In genomic region chr14:56116128-56116900, GRCh38 we compare ENCODE assay signal across 13 cellular contexts. TPM values are rescaled to one million over a fixed set of nuclear protein-coding genes. Genes with fewer than 3 reads are reported as not detected.
DNase-seq lines count a peak whose midpoint lies in the region; ATAC-seq and FAIRE-seq lines count a peak whose summit lies in the region.
"Had no signal": no experiment of that assay in that cellular context is flagged by ENCODE, and none has a peak within 500 bp of the region (broad histone marks: within the 10 kb centered on the region; RNA-seq: fewer than 3 reads in every experiment).

No MANE protein-coding gene starts in this region.

- H3K9me3 Mint-ChIP-seq in stimulated activated naive CD8-positive, alpha-beta T cell treated with anti-CD3 and anti-CD28 coated beads, Interleukin-15, amount 100 ng/mL, for 72 hours = no peaks in the 10 kb centered on the region
- H3K9me3 Mint-ChIP-seq in activated CD4-positive, alpha-beta memory T cell treated with anti-CD3 and anti-CD28 coated beads, Interleukin-2, amount 10 ng/mL, durations not matched to agents 7 days and 5 days = no peaks in the 10 kb centered on the region
- peaks cover 0 to 11% (median 6%) of the 10 kb centered on the region in 7 donors for H3K9me3 Mint-ChIP-seq in naive B cell

- peak overlapping the region; percentile 0 to 5 for H3K27ac Mint-ChIP-seq in stimulated activated naive CD8-positive, alpha-beta T cell treated with anti-CD3 and anti-CD28 coated beads, Interleukin-15, amount 100 ng/mL, for 72 hours
- no peak overlapping the region for H3K27ac Mint-ChIP-seq in activated CD4-positive, alpha-beta memory T cell treated with anti-CD3 and anti-CD28 coated beads, Interleukin-2, amount 10 ng/mL, durations not matched to agents 7 days and 5 days
- H3K27ac Mint-ChIP-seq in naive B cell = peak overlapping the region; percentile 1 to 98 (median 84)

- CTCF ChIA-PET in activated CD4-positive, alpha-beta memory T cell treated with anti-CD3 and anti-CD28 coated beads, Interleukin-2, amount 10 ng/mL, durations not matched to agents 7 days and 5 days (lab: Charles Lee) = no interaction called here

- POLR2A ChIA-PET in activated CD4-positive, alpha-beta memory T cell treated with anti-CD3 and anti-CD28 coated beads, Interleukin-2, amount 10 ng/mL, durations not matched to agents 7 days and 5 days (lab: Charles Lee) = no interaction called here

- intact Hi-C loops in Right ventricle myocardium inferior (cut with DNase I) = loop anchor here (5.0 to 10.0 kb wide), 3 partner anchors 101 to 262 kb away; no protein-coding TSS in a partner anchor

- H3K36me3 Mint-ChIP-seq in activated CD4-positive, alpha-beta memory T cell treated with anti-CD3 and anti-CD28 coated beads, Interleukin-2, amount 10 ng/mL, durations not matched to agents 7 days and 5 days (ENCODE audit: low read depth) = peaks cover 2% of the 10 kb centered on the region
- peaks cover 0 to 4% of the 10 kb centered on the region in 2 donors for H3K36me3 Mint-ChIP-seq in naive B cell

- peaks cover 18% of the 10 kb centered on the region for H3K27me3 Mint-ChIP-seq in stimulated activated naive CD8-positive, alpha-beta T cell treated with anti-CD3 and anti-CD28 coated beads, Interleukin-15, amount 100 ng/mL, for 72 hours
- H3K27me3 Mint-ChIP-seq in activated CD4-positive, alpha-beta memory T cell treated with anti-CD3 and anti-CD28 coated beads, Interleukin-2, amount 10 ng/mL, durations not matched to agents 7 days and 5 days = peaks cover 37% of the 10 kb centered on the region
- H3K27me3 Mint-ChIP-seq in naive B cell = no peaks in the 10 kb centered on the region

- H3K4me3 Mint-ChIP-seq in stimulated activated naive CD8-positive, alpha-beta T cell treated with anti-CD3 and anti-CD28 coated beads, Interleukin-15, amount 100 ng/mL, for 72 hours = peak overlapping the region in 1 of 2 donors; percentile 9
- H3K4me3 Mint-ChIP-seq in activated CD4-positive, alpha-beta memory T cell treated with anti-CD3 and anti-CD28 coated beads, Interleukin-2, amount 10 ng/mL, durations not matched to agents 7 days and 5 days = peak overlapping the region; percentile 0
- peak overlapping the region; percentile 49 to 100 (median 85) for H3K4me3 Mint-ChIP-seq in naive B cell

- no peak for DNase-seq in stimulated activated naive CD8-positive, alpha-beta T cell treated with anti-CD3 and anti-CD28 coated beads, Interleukin-15, amount 100 ng/mL, for 72 hours
- no peak for DNase-seq in stimulated activated naive CD8-positive, alpha-beta T cell treated with anti-CD3 and anti-CD28 coated beads, Interleukin-15, Interleukin-2, amounts not matched to agents 100 U/mL and 50 U/mL, for 24 hours
- DNase-seq in activated CD4-positive, alpha-beta memory T cell treated with anti-CD3 and anti-CD28 coated beads, Interleukin-2, amount 10 ng/mL, durations not matched to agents 7 days and 5 days = no peak
- no peak for DNase-seq in naive B cell
- no peak for DNase-seq in urothelium cell line (ENCODE audit: low spot score)
- no peak for DNase-seq in Right ventricle myocardium inferior (ENCODE audit: missing footprints)
- no peak for DNase-seq in NCI-H1436 treated with DMSO at 0.1 percent for 48 hours (lab: John Stamatoyannopoulos, UW)
- DNase-seq in NCI-H774 (lab: John Stamatoyannopoulos, UW) = no peak
- DNase-seq: activated T-cell treated with anti-CD3 and anti-CD28 coated beads, Interleukin-2, amount 50 U/mL, for 48 hours; HCEC 1CT; NCI-H2029; PC-9; T-helper 9 cell had no signal

- H3K4me1 Mint-ChIP-seq in stimulated activated naive CD8-positive, alpha-beta T cell treated with anti-CD3 and anti-CD28 coated beads, Interleukin-15, amount 100 ng/mL, for 72 hours = peaks cover 42% of the 10 kb centered on the region
- H3K4me1 Mint-ChIP-seq in activated CD4-positive, alpha-beta memory T cell treated with anti-CD3 and anti-CD28 coated beads, Interleukin-2, amount 10 ng/mL, durations not matched to agents 7 days and 5 days = peaks cover 27% of the 10 kb centered on the region
- peaks cover 39 to 64% (median 60%) of the 10 kb centered on the region in 3 donors for H3K4me1 Mint-ChIP-seq in naive B cell

- FAIRE-seq in urothelium cell line (lab: Jason Lieb, UNC) = peak; percentile 55

- no peak for ATAC-seq in stimulated activated naive CD8-positive, alpha-beta T cell treated with anti-CD3 and anti-CD28 coated beads, Interleukin-15, amount 100 ng/mL, for 72 hours
- ATAC-seq in stimulated activated naive CD8-positive, alpha-beta T cell treated with anti-CD3 and anti-CD28 coated beads, Interleukin-15, Interleukin-2, amounts not matched to agents 100 U/mL and 50 U/mL, for 24 hours = no peak
- no peak for ATAC-seq in naive B cell (ENCODE audit: low read depth in 2 of 2)
- ATAC-seq in Right ventricle myocardium inferior = no peak

RNA-seq across cellular contexts. Expression of gene PELI2, which starts 1.9 kb away (rescaled TPM):
- 1 to 10 TPM; 5.5 to 7.1 TPM for total RNA-seq in activated CD4-positive, alpha-beta memory T cell treated with anti-CD3 and anti-CD28 coated beads, Interleukin-2, amount 10 ng/mL, durations not matched to agents 7 days and 5 days
- polyA plus RNA-seq in naive B cell (ENCODE audit: low read depth in 6 of 6) = 1 to 10 TPM; 1.5 to 6.0 (median 3.4) TPM
- 3.2 TPM for total RNA-seq in Right ventricle myocardium inferior
